ENCODE assay signal across 16 cellular contexts in genomic region chr3:32246079-32246675, GRCh38. TPM values are rescaled to one million over a fixed set of nuclear protein-coding genes. Genes with fewer than 3 reads are reported as not detected.
A peak's percentile ranks its signal among the peaks of the same experiment; 100 is the strongest.
DNase-seq lines count a peak whose midpoint lies in the region; ATAC-seq and TF ChIP-seq lines count a peak whose summit lies in the region.
"Had no signal": no experiment of that assay in that cellular context is flagged by ENCODE, and none has a peak within 500 bp of the region (broad histone marks: within the 10 kb centered on the region; RNA-seq: fewer than 3 reads in every experiment).

No MANE protein-coding gene starts in this region.

- H3K27ac ChIP-seq in CD4-positive, alpha-beta T cell (ENCODE audit: low read depth, low read length) = no peak overlapping the region
- no peak overlapping the region for H3K27ac ChIP-seq in lung (ENCODE audit: low read depth in 1 of 2, low read length in 1 of 2)
- H3K27ac ChIP-seq: epithelial cell of prostate had no signal

- H3K9me3 Mint-ChIP-seq in CD4-positive, alpha-beta T cell = no peaks in the 10 kb centered on the region
- H3K9me3 Mint-ChIP-seq in activated T-helper 17 cell treated with anti-CD3 and anti-CD28 coated beads, Interleukin-2, amount 50 U/mL, for 72 hours = no peaks in the 10 kb centered on the region

- H3K36me3 ChIP-seq in H7 (replicated peaks; ENCODE audit: control insufficient read depth, insufficient read depth, low read length) (no peaks in the 10 kb centered on the region), lung (ENCODE audit: control insufficient read depth in 2 of 2, insufficient read depth in 2 of 2, low read length in 2 of 2) (no peaks in the 10 kb centered on the region)

- 61 to 72% methylated on average over 4 of the region's 4 CpGs for WGBS in lung, 2 donors

- CTCF ChIA-PET in CD4-positive, alpha-beta T cell (lab: Charles Lee) = no interaction called here

- H3K36me3 Mint-ChIP-seq in CD4-positive, alpha-beta T cell (ENCODE audit: low read depth) = peaks cover 9% of the 10 kb centered on the region
- peaks cover 10% of the 10 kb centered on the region for H3K36me3 Mint-ChIP-seq in activated T-helper 17 cell treated with anti-CD3 and anti-CD28 coated beads, Interleukin-2, amount 50 U/mL, for 72 hours (ENCODE audit: low read depth)

- no peak for ATAC-seq in CD4-positive, alpha-beta T cell (ENCODE audit: poor library complexity)
- ATAC-seq in activated T-helper 17 cell treated with anti-CD3 and anti-CD28 coated beads, Interleukin-2, amount 50 U/mL, for 72 hours (replicated peaks) = no peak
- ATAC-seq in lung (ENCODE audit: insufficient read depth, low FRiP score) = no peak
- ATAC-seq in HG03457 (IDR thresholded peaks at IDR 0.05; ENCODE audit: unreplicated experiment) = no peak
- ATAC-seq in GM21381 (IDR thresholded peaks at IDR 0.05; ENCODE audit: unreplicated experiment) = no peak
- ATAC-seq: left ventricle myocardium superior had no signal

- TF ChIP-seq CTCF in CD4-positive, alpha-beta T cell (IDR thresholded peaks at IDR 0.05) = no peak
- TF ChIP-seq CTCF in lung (IDR thresholded peaks at IDR 0.05; ENCODE audit: control extremely low read depth, extremely low read depth) = no peak

- no peak overlapping the region for H3K4me3 ChIP-seq in H7 (ENCODE audit: insufficient read depth, low read depth, low read length)
- H3K4me3 ChIP-seq in lung = no peak overlapping the region

- H3K27ac Mint-ChIP-seq in CD4-positive, alpha-beta T cell = peak overlapping the region; percentile 23
- peak overlapping the region; percentile 32 for H3K27ac Mint-ChIP-seq in activated T-helper 17 cell treated with anti-CD3 and anti-CD28 coated beads, Interleukin-2, amount 50 U/mL, for 72 hours

- peak overlapping the region; percentile 25 for H3K4me3 Mint-ChIP-seq in CD4-positive, alpha-beta T cell
- peak overlapping the region; percentile 55 for H3K4me3 Mint-ChIP-seq in activated T-helper 17 cell treated with anti-CD3 and anti-CD28 coated beads, Interleukin-2, amount 50 U/mL, for 72 hours

- intact Hi-C loops in CD4-positive, alpha-beta T cell (cut with DNase I, micrococcal nuclease) = no loop called here

- no peaks in the 10 kb centered on the region for H3K27me3 Mint-ChIP-seq in CD4-positive, alpha-beta T cell
- no peaks in the 10 kb centered on the region for H3K27me3 Mint-ChIP-seq in activated T-helper 17 cell treated with anti-CD3 and anti-CD28 coated beads, Interleukin-2, amount 50 U/mL, for 72 hours

- peaks cover 60% of the 10 kb centered on the region for H3K4me1 Mint-ChIP-seq in CD4-positive, alpha-beta T cell (ENCODE audit: low read depth)
- peaks cover 53% of the 10 kb centered on the region for H3K4me1 Mint-ChIP-seq in activated T-helper 17 cell treated with anti-CD3 and anti-CD28 coated beads, Interleukin-2, amount 50 U/mL, for 72 hours

- no peaks in the 10 kb centered on the region for H3K9me3 ChIP-seq in CD4-positive, alpha-beta T cell (ENCODE audit: control insufficient read depth, low read length)
- no peaks in the 10 kb centered on the region for H3K9me3 ChIP-seq in lung (ENCODE audit: control insufficient read depth in 2 of 2, insufficient read depth in 1 of 2, low read length in 1 of 2)

- H3K27me3 ChIP-seq in CD4-positive, alpha-beta T cell (ENCODE audit: control insufficient read depth, insufficient read depth, low read length) = no peaks in the 10 kb centered on the region
- H3K27me3 ChIP-seq in H7 (ENCODE audit: control insufficient read depth, insufficient read depth, low read length) (no peaks in the 10 kb centered on the region), lung (ENCODE audit: control insufficient read depth, insufficient read depth) (no peaks in the 10 kb centered on the region)

- DNase-seq in CD4-positive, alpha-beta T cell = no peak
- DNase-seq in H7 (peak; percentile 17), lung (ENCODE audit: low spot score) (peak; percentile 18), DMS79 treated with DMSO at 0.1 percent for 48 hours (lab: John Stamatoyannopoulos, UW) (no peak), GM19240 (ENCODE audit: insufficient read length, low spot score) (no peak)
- DNase-seq: anterior cingulate cortex; DMS 273 treated with DMSO at 0.1 percent for 48 hours; GOT3; left ventricle myocardium superior; NCI-H1105; stimulated activated CD4-positive, alpha-beta T cell treated with anti-CD3 and anti-CD28 coated beads, Interleukin-4, amount 100 ng/mL, for 24 hours had no signal

- H3K4me1 ChIP-seq in lung (ENCODE audit: control insufficient read depth in 2 of 2, insufficient read depth in 2 of 2, low read length in 2 of 2) = peaks cover 0 to 4% of the 10 kb centered on the region in 2 donors

- POLR2A ChIA-PET in CD4-positive, alpha-beta T cell (lab: Charles Lee) = no interaction called here

RNA-seq across cellular contexts. Expression of gene CMTM8, which starts 7.7 kb away (rescaled TPM):
- 1 to 10 TPM; 6.1 to 7.5 TPM for total RNA-seq in CD4-positive, alpha-beta T cell
- total RNA-seq in H7 (2014; rRNA removed; shearing (Covaris generic)) = 1.7 and 4.2 TPM in 2 replicates
- 1 to 10 TPM; 5.2 to 7.2 TPM for total RNA-seq in activated T-helper 17 cell treated with anti-CD3 and anti-CD28 coated beads, Interleukin-2, amount 50 U/mL, for 72 hours
- 10 to 100 TPM; 15.2 to 17.0 TPM for total RNA-seq in lung
- 10 to 100 TPM; 16.6 to 24.5 TPM for polyA plus RNA-seq in lung
- total RNA-seq: RPMI7951 had no signal

Comparison
In these comparisons a context has a peak if more than half of its experiments do, and no peak if none do; other contexts are left out.
1. DNase-seq: peak in H7 (single experiment) and lung (single experiment); none in CD4-positive, alpha-beta T cell (0 of 10), DMS79 treated with DMSO at 0.1 percent for 48 hours (single experiment) and GM19240 (single experiment).